In genomic region chr14:70709726-70710382, GRCh38 we compare ENCODE assay signal across 12 cellular contexts.
DNase-seq lines count a peak whose midpoint lies in the region; ATAC-seq and TF ChIP-seq lines count a peak whose summit lies in the region.
"Had no signal": no experiment of that assay in that cellular context is flagged by ENCODE, and none has a peak within 500 bp of the region (broad histone marks: within the 10 kb centered on the region; RNA-seq: fewer than 3 reads in every experiment).

No MANE protein-coding gene starts in this region.

- H3K4me1 ChIP-seq in mammary epithelial cell (ENCODE audit: insufficient read depth, low read length) = peaks cover 20% of the 10 kb centered on the region
- peaks cover 23% of the 10 kb centered on the region for H3K4me1 ChIP-seq in osteoblast (ENCODE audit: insufficient read depth, low read length)
- H3K4me1 ChIP-seq in gastrocnemius medialis = no peaks in the 10 kb centered on the region

- H3K36me3 ChIP-seq in mammary epithelial cell (ENCODE audit: insufficient read depth, low read length) = no peaks in the 10 kb centered on the region
- no peaks in the 10 kb centered on the region for H3K36me3 ChIP-seq in osteoblast (ENCODE audit: insufficient read depth, low read length)
- no peaks in the 10 kb centered on the region for H3K36me3 ChIP-seq in gastrocnemius medialis
- H3K36me3 ChIP-seq: BLaER1 had no signal

- H3K4me3 ChIP-seq in mammary epithelial cell (replicated peaks in 1 of 3; ENCODE audit: insufficient read depth in 1 of 3, low read depth in 2 of 3, low read length in 3 of 3) (no peak overlapping the region), osteoblast (ENCODE audit: insufficient read depth, low read length) (no peak overlapping the region), gastrocnemius medialis (no peak overlapping the region)
- H3K4me3 ChIP-seq: BLaER1 had no signal

- no TSS peak for BruUV-seq in mammary epithelial cell (replicated peaks; lab: Mats Ljungman, UMichigan)

- no peak overlapping the region for H3K9ac ChIP-seq in mammary epithelial cell (ENCODE audit: insufficient read depth, low read length)
- H3K9ac ChIP-seq: BLaER1 had no signal

- no peak for TF ChIP-seq CTCF in mammary epithelial cell (conservative IDR thresholded peaks at IDR 0.05 in 1 of 2, IDR thresholded peaks at IDR 0.05 in 1 of 2; ENCODE audit: extremely low read depth in 1 of 2, insufficient read depth in 1 of 2, low read depth in 1 of 2, low read length in 2 of 2)
- no peak for TF ChIP-seq CTCF in osteoblast (IDR thresholded peaks at IDR 0.05; ENCODE audit: extremely low read depth, low read depth, low read length)
- TF ChIP-seq CTCF in gastrocnemius medialis (IDR thresholded peaks at IDR 0.05 in 4 of 5, conservative IDR thresholded peaks at IDR 0.05 in 1 of 5) = no peak

- CTCF ChIA-PET in mammary epithelial cell (lab: Charles Lee; ENCODE audit: low non-redundant PET) = interaction anchor here (0.7 kb wide), 1 partner anchor 682 kb away, joined by 3 read pairs; no protein-coding TSS in a partner anchor

- 64% methylated on average over 6 of the region's 8 CpGs for WGBS in mammary epithelial cell (ENCODE audit: low coverage, missing lambda C conversion rate)

- DNase-seq in HT1080 (ENCODE audit: low read depth) = peak; percentile 36
- DNase-seq in NCI-H2107 (lab: John Stamatoyannopoulos, UW) = peak; percentile 79
- DNase-seq in mammary epithelial cell = peak; percentile 51
- peak; percentile 41 for DNase-seq in osteoblast (ENCODE audit: insufficient read length, low spot score, missing footprints)
- DNase-seq in activated CD4-positive, alpha-beta T cell treated with anti-CD3 and anti-CD28 coated beads, Interleukin-2, amount 50 U/mL, for 4 hours = no peak
- no peak for DNase-seq in gastrocnemius medialis
- no peak for DNase-seq in activated CD4-positive, alpha-beta T cell treated with anti-CD3 and anti-CD28 coated beads, Interleukin-2, amount 50 U/mL, for 48 hours
- DNase-seq in D341Med (ENCODE audit: low spot score) = no peak
- DNase-seq: activated CD8-positive, alpha-beta memory T cell treated with anti-CD3 and anti-CD28 coated beads, Interleukin-2, amount 10 ng/mL, durations not matched to agents 7 days and 5 days; NCI-H446; nephron progenitor cell had no signal

- H2AFZ ChIP-seq in mammary epithelial cell (ENCODE audit: low read depth, low read length) = no peak overlapping the region
- peak overlapping the region; percentile 8 for H2AFZ ChIP-seq in osteoblast (ENCODE audit: low read length)

- intact Hi-C loops in mammary epithelial cell (cut with micrococcal nuclease) (loop anchor here (5.0 kb wide), 1 partner anchor 68 kb away; the partner anchor contains the start of gene TTC9), gastrocnemius medialis (cut with DNase I; ENCODE audit: low total_unique reads) (loop anchor here (5.0 kb wide), 1 partner anchor 68 kb away; the partner anchor contains the start of gene TTC9)

- H3K27ac ChIP-seq in mammary epithelial cell (ENCODE audit: insufficient read depth, low read depth, low read length) (no peak overlapping the region), osteoblast (ENCODE audit: low read depth, low read length) (no peak overlapping the region), gastrocnemius medialis (no peak overlapping the region)
- H3K27ac ChIP-seq: BLaER1 had no signal

- H3K79me2 ChIP-seq in mammary epithelial cell (ENCODE audit: insufficient read depth, low read length) = no peaks in the 10 kb centered on the region
- no peaks in the 10 kb centered on the region for H3K79me2 ChIP-seq in osteoblast (ENCODE audit: insufficient read depth, low read length)

- no peak for ATAC-seq in gastrocnemius medialis
- ATAC-seq: activated CD8-positive, alpha-beta memory T cell treated with anti-CD3 and anti-CD28 coated beads, Interleukin-2, amount 10 ng/mL, durations not matched to agents 7 days and 5 days had no signal

- dilution Hi-C loops in mammary epithelial cell (cut with HindIII; ENCODE audit: low sequenced_read_pairs) = no loop called here

- no peaks in the 10 kb centered on the region for H3K9me3 ChIP-seq in mammary epithelial cell (replicated peaks; ENCODE audit: insufficient read depth, low read length)
- no peaks in the 10 kb centered on the region for H3K9me3 ChIP-seq in osteoblast (ENCODE audit: low read depth, low read length)
- H3K9me3 ChIP-seq in gastrocnemius medialis = no peaks in the 10 kb centered on the region
- H3K9me3 ChIP-seq: BLaER1 had no signal

- H4K20me1 ChIP-seq in mammary epithelial cell (ENCODE audit: insufficient read depth, low read length) (no peaks in the 10 kb centered on the region), osteoblast (ENCODE audit: insufficient read depth, low read length) (no peaks in the 10 kb centered on the region)
- H4K20me1 ChIP-seq: BLaER1 had no signal

- TF ChIP-seq POLR2A in gastrocnemius medialis (IDR thresholded peaks at IDR 0.05) = no peak

- no peaks in the 10 kb centered on the region for H3K27me3 ChIP-seq in mammary epithelial cell (ENCODE audit: insufficient read depth, low read length)
- peaks cover 13% of the 10 kb centered on the region for H3K27me3 ChIP-seq in osteoblast (ENCODE audit: insufficient read depth, low read length)
- no peaks in the 10 kb centered on the region for H3K27me3 ChIP-seq in gastrocnemius medialis
- H3K27me3 ChIP-seq: BLaER1 had no signal

- in situ Hi-C loops in mammary epithelial cell (cut with MboI; ENCODE audit: low sequenced_read_pairs in 2 of 2) (loop anchor here (5.0 kb wide), 1 partner anchor 88 kb away; no protein-coding TSS in a partner anchor), gastrocnemius medialis (cut with MboI; ENCODE audit: low sequenced_read_pairs in 4 of 4) (loop anchor here in 2 of 4 donors (5.0 to 25.0 kb wide), 3 partner anchors 85 to 898 kb away; no protein-coding TSS in a partner anchor)

- H3K4me2 ChIP-seq in mammary epithelial cell (ENCODE audit: insufficient read depth, low read depth, low read length) (peak overlapping the region; percentile 2), osteoblast (ENCODE audit: insufficient read depth, low read length) (no peak overlapping the region)
- H3K4me2 ChIP-seq: BLaER1 had no signal

Comparison
In these comparisons a context has a peak if more than half of its experiments do, and no peak if none do; other contexts are left out.
1. DNase-seq: peak in HT1080 (single experiment), NCI-H2107 (single experiment), mammary epithelial cell (single experiment) and osteoblast (single experiment); none in activated CD4-positive, alpha-beta T cell treated with anti-CD3 and anti-CD28 coated beads, Interleukin-2, amount 50 U/mL, for 4 hours (0 of 2), gastrocnemius medialis (0 of 2), activated CD4-positive, alpha-beta T cell treated with anti-CD3 and anti-CD28 coated beads, Interleukin-2, amount 50 U/mL, for 48 hours (0 of 2) and D341Med (single experiment).